12 cellular contexts compared by ENCODE assay signal in the genomic region with DNA sequence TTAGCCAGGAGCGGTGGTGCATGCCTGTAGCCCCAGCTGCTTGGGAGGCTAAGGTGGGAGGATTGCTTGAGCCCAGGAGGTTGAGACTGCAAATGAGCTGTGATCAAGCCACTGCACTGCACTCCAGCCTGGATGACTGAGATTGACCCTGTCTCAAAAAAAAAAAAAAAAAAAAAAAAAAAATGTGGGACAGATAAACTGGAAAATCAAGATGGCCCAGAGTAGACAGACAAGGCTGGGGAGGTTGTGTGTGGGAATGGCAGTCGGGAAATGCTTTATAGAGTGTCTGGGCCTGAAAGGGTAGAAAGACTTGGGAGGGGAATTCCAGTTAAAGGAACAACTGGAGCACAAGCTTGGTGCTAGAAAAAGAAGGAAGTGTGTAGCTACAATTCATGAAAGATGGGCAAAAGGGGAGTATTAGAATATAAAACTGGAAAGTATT. TPM values are rescaled to one million over a fixed set of nuclear protein-coding genes. Genes with fewer than 3 reads are reported as not detected.
A peak's percentile ranks its signal among the peaks of the same experiment; 100 is the strongest.
DNase-seq lines count a peak whose midpoint lies in the region; ATAC-seq and TF ChIP-seq lines count a peak whose summit lies in the region.
"Had no signal": no experiment of that assay in that cellular context is flagged by ENCODE, and none has a peak within 500 bp of the region (broad histone marks: within the 10 kb centered on the region; RNA-seq: fewer than 3 reads in every experiment).

No MANE protein-coding gene starts in this region.

- peak overlapping the region; percentile 84 for H3K27ac ChIP-seq in RWPE2 (ENCODE audit: poor library complexity, severe bottlenecking)

- H3K27ac Mint-ChIP-seq in stimulated activated naive CD8-positive, alpha-beta T cell treated with anti-CD3 and anti-CD28 coated beads, Interleukin-15, Interleukin-2, amounts not matched to agents 100 ng/mL and 50 ng/mL, for 24 hours: peak overlapping the region; percentile 60
- peak overlapping the region; percentile 99 for H3K27ac Mint-ChIP-seq in glutamatergic neuron (ENCODE audit: unreplicated experiment)

- peaks cover 61% of the 10 kb centered on the region for H3K36me3 Mint-ChIP-seq in stimulated activated naive CD8-positive, alpha-beta T cell treated with anti-CD3 and anti-CD28 coated beads, Interleukin-15, Interleukin-2, amounts not matched to agents 100 ng/mL and 50 ng/mL, for 24 hours (ENCODE audit: low read depth)
- H3K36me3 Mint-ChIP-seq in glutamatergic neuron (ENCODE audit: unreplicated experiment): peaks cover 3% of the 10 kb centered on the region

- peaks cover 47% of the 10 kb centered on the region for H3K4me1 ChIP-seq in RWPE2 (ENCODE audit: insufficient read depth, poor library complexity, severe bottlenecking)

- no peak for ATAC-seq in stimulated activated naive CD8-positive, alpha-beta T cell treated with anti-CD3 and anti-CD28 coated beads, Interleukin-15, Interleukin-2, amounts not matched to agents 100 U/mL and 50 U/mL, for 24 hours
- ATAC-seq in RWPE2 (ENCODE audit: low read depth) (no peak), HG03457 (IDR thresholded peaks at IDR 0.05; ENCODE audit: unreplicated experiment) (no peak)

- H3K9me3 ChIP-seq in RWPE2 (ENCODE audit: severe bottlenecking): no peaks in the 10 kb centered on the region

- peaks cover 78% of the 10 kb centered on the region for H3K4me1 Mint-ChIP-seq in stimulated activated naive CD8-positive, alpha-beta T cell treated with anti-CD3 and anti-CD28 coated beads, Interleukin-15, Interleukin-2, amounts not matched to agents 100 ng/mL and 50 ng/mL, for 24 hours (ENCODE audit: low read depth)
- H3K4me1 Mint-ChIP-seq in glutamatergic neuron (ENCODE audit: low read depth, unreplicated experiment): peaks cover 40% of the 10 kb centered on the region

- H3K4me3 ChIP-seq in RWPE2 (ENCODE audit: severe bottlenecking): peak overlapping the region; percentile 87

- H3K27me3 ChIP-seq in RWPE2 (ENCODE audit: insufficient read depth, poor library complexity, severe bottlenecking): no peaks in the 10 kb centered on the region

- H3K4me3 Mint-ChIP-seq in stimulated activated naive CD8-positive, alpha-beta T cell treated with anti-CD3 and anti-CD28 coated beads, Interleukin-15, Interleukin-2, amounts not matched to agents 100 ng/mL and 50 ng/mL, for 24 hours: peak overlapping the region; percentile 98
- peak overlapping the region; percentile 94 for H3K4me3 Mint-ChIP-seq in glutamatergic neuron (ENCODE audit: unreplicated experiment)

- peaks cover 6% of the 10 kb centered on the region for H3K27me3 Mint-ChIP-seq in stimulated activated naive CD8-positive, alpha-beta T cell treated with anti-CD3 and anti-CD28 coated beads, Interleukin-15, Interleukin-2, amounts not matched to agents 100 ng/mL and 50 ng/mL, for 24 hours
- H3K27me3 Mint-ChIP-seq in glutamatergic neuron (ENCODE audit: unreplicated experiment): peaks cover 21% of the 10 kb centered on the region

- H3K36me3 ChIP-seq in RWPE2 (ENCODE audit: low read depth): peaks cover 56% of the 10 kb centered on the region

- TF ChIP-seq CTCF in RWPE2 (IDR thresholded peaks at IDR 0.05; ENCODE audit: poor library complexity, severe bottlenecking) (no peak), glutamatergic neuron (IDR thresholded peaks at IDR 0.05; ENCODE audit: partially characterized antibody, unreplicated experiment) (no peak)

- DNase-seq in stimulated activated naive CD8-positive, alpha-beta T cell treated with anti-CD3 and anti-CD28 coated beads, Interleukin-15, Interleukin-2, amounts not matched to agents 100 U/mL and 50 U/mL, for 24 hours: no peak
- DNase-seq in RWPE2 (ENCODE audit: low spot score): no peak
- no peak for DNase-seq in glutamatergic neuron
- no peak for DNase-seq in nucleus accumbens (lab: John Stamatoyannopoulos, UW)
- no peak for DNase-seq in NCI-H146 (lab: John Stamatoyannopoulos, UW)
- DNase-seq in NCI-H2196 treated with DMSO at 0.1 percent for 48 hours (lab: John Stamatoyannopoulos, UW; ENCODE audit: unreplicated experiment): no peak
- DNase-seq: cortex of kidney; NCI-H1092 treated with DMSO at 0.1 percent for 48 hours; stimulated activated CD4-positive, alpha-beta T cell treated with anti-CD3 and anti-CD28 coated beads, Interleukin-4, amount 100 ng/mL, for 4 hours had no signal

- H3K9me3 Mint-ChIP-seq in stimulated activated naive CD8-positive, alpha-beta T cell treated with anti-CD3 and anti-CD28 coated beads, Interleukin-15, Interleukin-2, amounts not matched to agents 100 ng/mL and 50 ng/mL, for 24 hours: no peaks in the 10 kb centered on the region
- H3K9me3 Mint-ChIP-seq in glutamatergic neuron (ENCODE audit: unreplicated experiment): peaks cover 19% of the 10 kb centered on the region

RNA-seq across cellular contexts. Expression of gene WDR74, which starts 18.2 kb away (rescaled TPM):
- 69.0 TPM for total RNA-seq in glutamatergic neuron (ENCODE audit: unreplicated experiment)

RNA-seq across cellular contexts. Expression of gene SLC3A2, which starts 23.1 kb away (rescaled TPM):
- 221 TPM for total RNA-seq in glutamatergic neuron (ENCODE audit: unreplicated experiment)

RNA-seq across cellular contexts. Expression of gene TEX54, which starts 24.9 kb away (rescaled TPM):
- total RNA-seq in glutamatergic neuron (ENCODE audit: unreplicated experiment): 1.0 TPM
- total RNA-seq: lung microvascular endothelial cell had no signal

RNA-seq across cellular contexts. Expression of gene STX5, which starts 25.7 kb away (rescaled TPM):
- 40.7 TPM for total RNA-seq in glutamatergic neuron (ENCODE audit: unreplicated experiment)

RNA-seq across cellular contexts. Expression of gene NXF1, which starts 52.3 kb away (rescaled TPM):
- 104 TPM for total RNA-seq in glutamatergic neuron (ENCODE audit: unreplicated experiment)
